19 cellular contexts compared by ENCODE assay signal in the genomic region with DNA sequence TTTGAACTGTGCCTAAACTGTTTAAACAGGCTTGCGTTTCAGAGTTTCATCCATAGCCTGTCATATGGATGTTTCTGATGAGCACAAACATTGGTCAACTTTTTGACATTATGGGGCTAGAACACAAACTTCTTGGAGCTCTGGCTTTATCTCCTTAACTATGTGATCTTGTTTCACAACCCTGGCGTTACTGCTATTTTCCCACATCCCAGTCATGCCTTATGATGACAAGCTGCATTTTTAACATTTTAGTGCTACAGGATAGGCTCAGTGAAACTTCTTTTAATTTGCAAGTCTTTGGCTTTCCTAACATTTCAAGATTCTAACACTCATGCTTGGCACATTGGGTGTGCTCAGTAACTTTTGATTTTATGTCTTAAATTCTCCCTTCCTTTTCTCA. TPM values are rescaled to one million over a fixed set of nuclear protein-coding genes. Genes with fewer than 3 reads are reported as not detected.
DNase-seq lines count a peak whose midpoint lies in the region; ATAC-seq and TF ChIP-seq lines count a peak whose summit lies in the region.
"Had no signal": no experiment of that assay in that cellular context is flagged by ENCODE, and none has a peak within 500 bp of the region (broad histone marks: within the 10 kb centered on the region; RNA-seq: fewer than 3 reads in every experiment).

No MANE protein-coding gene starts in this region.

- H3K36me3 ChIP-seq in right atrium auricular region, result no peaks in the 10 kb centered on the region
- H3K36me3 ChIP-seq in brain microvascular endothelial cell (replicated peaks), result no peaks in the 10 kb centered on the region
- H3K36me3 ChIP-seq in lung (ENCODE audit: control insufficient read depth in 2 of 2, insufficient read depth in 2 of 2, low read length in 2 of 2), result no peaks in the 10 kb centered on the region
- no peaks in the 10 kb centered on the region for H3K36me3 ChIP-seq in upper lobe of right lung
- no peaks in the 10 kb centered on the region for H3K36me3 ChIP-seq in WERI-Rb-1
- H3K36me3 ChIP-seq: cardiac muscle cell had no signal

- intact Hi-C loops in Right ventricle myocardium inferior (cut with DNase I) (no loop called here), upper lobe of right lung (cut with DNase I) (no loop called here)

- ATAC-seq in Right ventricle myocardium inferior (peak; percentile 46), lung (ENCODE audit: insufficient read depth, low FRiP score) (peak; percentile 41), upper lobe of right lung (peak; percentile 29), HG02981 (IDR thresholded peaks at IDR 0.05; ENCODE audit: unreplicated experiment) (no peak)

- H3K27ac ChIP-seq in right atrium auricular region (no peak overlapping the region), brain microvascular endothelial cell (peak overlapping the region; percentile 25), lung (ENCODE audit: low read depth in 1 of 2, low read length in 1 of 2) (no peak overlapping the region), upper lobe of right lung (no peak overlapping the region), WERI-Rb-1 (no peak overlapping the region)
- H3K27ac ChIP-seq: cardiac muscle cell had no signal

- H3K4me3 ChIP-seq in right atrium auricular region, result no peak overlapping the region
- H3K4me3 ChIP-seq in brain microvascular endothelial cell (ENCODE audit: low read depth, low read length), result no peak overlapping the region
- no peak overlapping the region for H3K4me3 ChIP-seq in lung
- H3K4me3 ChIP-seq in upper lobe of right lung, result no peak overlapping the region
- H3K4me3 ChIP-seq in WERI-Rb-1 (ENCODE audit: low read depth, low read length), result no peak overlapping the region
- H3K4me3 ChIP-seq: cardiac muscle cell had no signal

- H3K27me3 ChIP-seq in right atrium auricular region, result no peaks in the 10 kb centered on the region
- no peaks in the 10 kb centered on the region for H3K27me3 ChIP-seq in brain microvascular endothelial cell (replicated peaks)
- H3K27me3 ChIP-seq in lung (ENCODE audit: control insufficient read depth, insufficient read depth), result no peaks in the 10 kb centered on the region
- H3K27me3 ChIP-seq in upper lobe of right lung, result no peaks in the 10 kb centered on the region
- H3K27me3 ChIP-seq in WERI-Rb-1 (ENCODE audit: insufficient read depth, low read depth, severe bottlenecking), result no peaks in the 10 kb centered on the region
- H3K27me3 ChIP-seq: cardiac muscle cell had no signal

- 80 to 96% methylated on average over 2 of the region's 2 CpGs for WGBS in lung, 2 donors

- no peaks in the 10 kb centered on the region for H3K9me3 ChIP-seq in right atrium auricular region
- H3K9me3 ChIP-seq in lung (ENCODE audit: control insufficient read depth in 2 of 2, insufficient read depth in 1 of 2, low read length in 1 of 2), result no peaks in the 10 kb centered on the region
- no peaks in the 10 kb centered on the region for H3K9me3 ChIP-seq in upper lobe of right lung
- no peaks in the 10 kb centered on the region for H3K9me3 ChIP-seq in WERI-Rb-1 (ENCODE audit: severe bottlenecking)

- TF ChIP-seq CTCF in right atrium auricular region (IDR thresholded peaks at IDR 0.05), result no peak
- TF ChIP-seq CTCF in brain microvascular endothelial cell (IDR thresholded peaks at IDR 0.05; ENCODE audit: low read depth, low read length, missing control alignments), result no peak
- TF ChIP-seq CTCF in lung (IDR thresholded peaks at IDR 0.05; ENCODE audit: control extremely low read depth, extremely low read depth), result no peak
- no peak for TF ChIP-seq CTCF in upper lobe of right lung (IDR thresholded peaks at IDR 0.05)
- no peak for TF ChIP-seq CTCF in WERI-Rb-1 (IDR thresholded peaks at IDR 0.05; ENCODE audit: low read depth, low read length)

- DNase-seq in Right ventricle myocardium inferior (ENCODE audit: missing footprints) (no peak), right atrium auricular region (ENCODE audit: low spot score) (no peak), brain microvascular endothelial cell (peak; percentile 83), lung (ENCODE audit: low spot score) (no peak), upper lobe of right lung (no peak), WERI-Rb-1 (no peak), NCI-H1694 treated with DMSO at 0.1 percent for 48 hours (lab: John Stamatoyannopoulos, UW) (no peak)
- DNase-seq: activated CD4-positive, alpha-beta T cell treated with anti-CD3 and anti-CD28 coated beads for 1 hour; activated naive CD4-positive, alpha-beta T cell treated with Interleukin-2 at 50 U/mL for 16 hours; Calu3; endodermal cell; glutamatergic neuron; MM.1S; RPMI8226 had no signal

- no peaks in the 10 kb centered on the region for H3K4me1 ChIP-seq in right atrium auricular region
- peaks cover 0 to 4% of the 10 kb centered on the region in 2 donors for H3K4me1 ChIP-seq in lung (ENCODE audit: control insufficient read depth in 2 of 2, insufficient read depth in 2 of 2, low read length in 2 of 2)
- no peaks in the 10 kb centered on the region for H3K4me1 ChIP-seq in upper lobe of right lung

- in situ Hi-C loops in brain microvascular endothelial cell (cut with HindIII; ENCODE audit: low pct_ligation_motif_present, low sequenced_read_pairs), result no loop called here

RNA-seq across cellular contexts. Expression of gene PDE1A, which starts 21.0 kb away (rescaled TPM):
- total RNA-seq in Right ventricle myocardium inferior (14.6 TPM), right atrium auricular region (10 to 100 TPM in 1 of 2 donors, 1 to 10 TPM in 1; 7.0 to 10.7 TPM), lung (10 to 100 TPM in 1 of 2 donors, 1 to 10 TPM in 1; 5.5 to 11.8 TPM), upper lobe of right lung (6.3 TPM)
- 1 to 10 TPM; 1.0 to 1.7 TPM for polyA plus RNA-seq in lung
- total RNA-seq: A172; mononuclear cell; T-helper 1 cell treated with Interleukin-12 subunit alpha and Interleukin-12 subunit beta and Interleukin-4 antibody, amounts not matched to agents 30 ng/mL and 1 ng/mL, for 36 hours had no signal
